ENCODE assay signal across 10 cellular contexts in the genomic region with DNA sequence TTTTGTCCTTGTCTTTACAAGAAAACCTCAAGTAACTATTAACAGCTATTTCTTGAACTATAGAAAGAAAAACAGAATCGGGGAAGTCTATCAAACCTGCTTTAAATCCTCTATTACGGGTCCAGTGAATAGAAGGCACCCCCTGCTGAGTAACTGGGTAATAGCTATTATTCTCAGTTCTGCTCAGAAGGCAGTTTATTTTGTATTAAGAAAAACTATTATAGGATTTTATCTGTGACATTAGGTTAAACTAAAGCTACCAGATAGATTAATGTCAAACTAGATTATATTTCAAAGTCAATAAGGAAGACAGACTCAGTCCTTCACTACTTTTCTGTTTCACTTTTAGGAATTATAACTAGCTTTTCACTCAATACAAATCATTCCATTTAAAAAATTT.
DNase-seq lines count a peak whose midpoint lies in the region; ATAC-seq and TF ChIP-seq lines count a peak whose summit lies in the region.
"Had no signal": no experiment of that assay in that cellular context is flagged by ENCODE, and none has a peak within 500 bp of the region (broad histone marks: within the 10 kb centered on the region; RNA-seq: fewer than 3 reads in every experiment).

No MANE protein-coding gene starts in this region.

- peak; percentile 49 for ATAC-seq in GM18511 (IDR thresholded peaks at IDR 0.05; ENCODE audit: unreplicated experiment)
- ATAC-seq: activated naive CD8-positive, alpha-beta T cell treated with anti-CD3 and anti-CD28 coated beads, Interleukin-2, amount 50 U/mL, for 24 hours had no signal

- H2AFZ ChIP-seq in OCI-LY7 (ENCODE audit: low read length) = peak overlapping the region; percentile 69; the same call in 1 of the 2 replicates

- H3K4me2 ChIP-seq in OCI-LY7 (ENCODE audit: low read length) = peak overlapping the region; percentile 51

- H3K36me3 ChIP-seq in OCI-LY7 (ENCODE audit: insufficient read depth, low read length) = no peaks in the 10 kb centered on the region

- TF ChIP-seq CTCF in OCI-LY7 (conservative IDR thresholded peaks at IDR 0.05; ENCODE audit: low read length) (peak; percentile 77), fibroblast of pulmonary artery (IDR thresholded peaks at IDR 0.05; ENCODE audit: low read length, missing control alignments) (peak; percentile 45), retinal pigment epithelial cell (conservative IDR thresholded peaks at IDR 0.05; ENCODE audit: low read depth, low read length) (peak; percentile 37)

- no peaks in the 10 kb centered on the region for H3K9me3 ChIP-seq in OCI-LY7 (ENCODE audit: low read length)

- no peaks in the 10 kb centered on the region for H3K79me2 ChIP-seq in OCI-LY7 (ENCODE audit: insufficient read depth, low read depth, low read length)

- no peak overlapping the region for H3K27ac ChIP-seq in OCI-LY7 (ENCODE audit: low read depth, low read length, poor library complexity, severe bottlenecking)

- BruUV-seq in OCI-LY7 (replicated peaks; lab: Mats Ljungman, UMichigan) = no TSS peak

- peak; percentile 29 for DNase-seq in OCI-LY7 (ENCODE audit: low spot score)
- peak; percentile 36 for DNase-seq in fibroblast of pulmonary artery (ENCODE audit: low read depth)
- no peak for DNase-seq in retinal pigment epithelial cell (ENCODE audit: low read depth)
- no peak for DNase-seq in NCI-H2196 (lab: John Stamatoyannopoulos, UW; ENCODE audit: unreplicated experiment)
- no peak for DNase-seq in MV-4-11 (lab: John Stamatoyannopoulos, UW)
- DNase-seq in NCI-H1436 (lab: John Stamatoyannopoulos, UW) = no peak
- DNase-seq in GM19238 (ENCODE audit: insufficient read length, low spot score) = no peak
- DNase-seq: activated naive CD8-positive, alpha-beta T cell treated with anti-CD3 and anti-CD28 coated beads, Interleukin-2, amount 50 U/mL, for 24 hours; islet precursor cell had no signal

- no peaks in the 10 kb centered on the region for H3K9me2 ChIP-seq in OCI-LY7 (ENCODE audit: insufficient read depth, low read length)

- intact Hi-C loops in OCI-LY7 (cut with micrococcal nuclease; ENCODE audit: unreplicated experiment) = loop anchor here (1.0 kb wide), 1 partner anchor 190 kb away; no protein-coding TSS in a partner anchor

- CTCF ChIA-PET in OCI-LY7 (lab: Charles Lee; ENCODE audit: unreplicated experiment) = interaction anchor here (0.7 to 1.5 kb wide), 5 partner anchors 10 to 196 kb away, joined by 3 read pairs; no protein-coding TSS in a partner anchor

- no peaks in the 10 kb centered on the region for H4K20me1 ChIP-seq in OCI-LY7 (ENCODE audit: insufficient read depth, low read length)

- H3K4me3 ChIP-seq in OCI-LY7 (ENCODE audit: low read depth, low read length, poor library complexity, severe bottlenecking) (no peak overlapping the region), fibroblast of pulmonary artery (replicated peaks; ENCODE audit: low read depth, low read length) (no peak overlapping the region), retinal pigment epithelial cell (ENCODE audit: low read length) (no peak overlapping the region)

- H3K4me1 ChIP-seq in OCI-LY7 (ENCODE audit: insufficient read depth, low read length, poor library complexity, severe bottlenecking) = peaks cover 15% of the 10 kb centered on the region

- POLR2A ChIA-PET in OCI-LY7 (lab: Charles Lee) = interaction anchor here (0.5 to 1.7 kb wide), 11 partner anchors 9 to 333 kb away, joined by 3 to 8 read pairs (median 3); no protein-coding TSS in a partner anchor

Comparison
In these comparisons a context has a peak if more than half of its experiments do, and no peak if none do; other contexts are left out.
1. DNase-seq: peak in OCI-LY7 (single experiment) and fibroblast of pulmonary artery (single experiment); none in retinal pigment epithelial cell (single experiment), NCI-H2196 (single experiment), MV-4-11 (single experiment), NCI-H1436 (single experiment) and GM19238 (single experiment).
2. Peak in every context shown above with its lines, with median percentiles within 50 percentile points of each other: CTCF ChIP-seq.